ENCODE assay signal across 11 cellular contexts in the genomic region with DNA sequence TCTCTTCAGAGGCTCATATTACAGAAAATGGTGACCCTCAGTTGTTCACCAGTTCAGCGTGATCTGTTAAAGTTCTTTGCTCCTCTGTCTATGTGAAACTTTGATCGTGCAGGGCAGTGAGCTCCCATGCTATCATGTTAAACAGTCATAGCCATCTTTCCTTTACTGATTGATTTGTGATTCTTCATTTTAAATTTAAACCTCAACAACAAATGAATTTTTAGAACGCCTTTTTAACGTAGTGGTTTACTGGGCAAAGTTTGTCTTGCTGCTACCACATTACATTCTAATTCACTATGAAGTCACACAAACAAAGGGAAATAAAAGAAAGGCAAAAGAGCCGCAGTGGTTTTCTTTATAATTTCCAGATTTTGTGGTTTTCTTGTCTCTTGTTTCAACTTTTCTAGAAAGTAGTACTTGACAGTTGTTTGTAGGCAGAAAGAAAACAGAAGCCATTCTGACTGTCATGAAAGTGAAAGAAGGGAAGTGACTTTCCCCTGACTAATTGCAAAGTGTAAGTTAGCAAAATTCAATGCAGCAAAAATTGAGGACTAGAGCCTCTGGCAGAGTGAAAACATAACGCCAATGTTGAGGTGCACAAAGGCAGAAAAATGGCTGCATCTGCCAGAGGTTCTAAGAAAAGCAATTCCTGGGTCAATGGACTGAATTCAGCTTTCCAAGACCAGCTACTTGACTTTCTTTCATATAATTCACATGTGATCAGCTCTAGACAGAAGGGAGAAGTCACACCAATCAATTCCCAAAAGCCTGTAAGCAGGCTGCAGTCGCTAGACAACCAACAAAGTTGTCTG. TPM values are rescaled to one million over a fixed set of nuclear protein-coding genes. Genes with fewer than 3 reads are reported as not detected.
A peak's percentile ranks its signal among the peaks of the same experiment; 100 is the strongest.
DNase-seq lines count a peak whose midpoint lies in the region; ATAC-seq and TF ChIP-seq lines count a peak whose summit lies in the region.
"Had no signal": no experiment of that assay in that cellular context is flagged by ENCODE, and none has a peak within 500 bp of the region (broad histone marks: within the 10 kb centered on the region; RNA-seq: fewer than 3 reads in every experiment).

No MANE protein-coding gene starts in this region.

- peak; percentile 3 for DNase-seq in GM03348 (ENCODE audit: low spot score)
- DNase-seq in central memory CD8-positive, alpha-beta T cell (ENCODE audit: low spot score in 2 of 2): no peak
- DNase-seq in HEK293T (ENCODE audit: extremely low spot score): no peak
- DNase-seq in body of pancreas: no peak
- no peak for DNase-seq in AG08395 (ENCODE audit: low spot score)
- DNase-seq in NK-92 (lab: John Stamatoyannopoulos, UW; ENCODE audit: unreplicated experiment): no peak
- DNase-seq: GOT3 had no signal

- H3K27ac ChIP-seq in body of pancreas: no peak overlapping the region

- no peak overlapping the region for H3K4me3 ChIP-seq in body of pancreas

- no peaks in the 10 kb centered on the region for H3K27me3 ChIP-seq in body of pancreas

- CTCF ChIA-PET in HEK293T (lab: Yijun Ruan, JAX): no interaction called here

- no peaks in the 10 kb centered on the region for H3K9me3 ChIP-seq in body of pancreas

- H3K4me3 Mint-ChIP-seq in central memory CD8-positive, alpha-beta T cell: peak overlapping the region; percentile 56

- no peaks in the 10 kb centered on the region for H3K36me3 ChIP-seq in body of pancreas (replicated peaks in 1 of 2; ENCODE audit: insufficient read depth in 1 of 2, low read depth in 2 of 2)

- H3K36me3 Mint-ChIP-seq in central memory CD8-positive, alpha-beta T cell (ENCODE audit: insufficient read depth): peaks cover 2% of the 10 kb centered on the region

- peaks cover 25% of the 10 kb centered on the region for H3K27me3 Mint-ChIP-seq in central memory CD8-positive, alpha-beta T cell

- no peaks in the 10 kb centered on the region for H3K4me1 ChIP-seq in body of pancreas

- WGBS in body of pancreas, 2 donors: 54 to 55% methylated on average over 7 of the region's 7 CpGs

- no peak for TF ChIP-seq CTCF in body of pancreas (IDR thresholded peaks at IDR 0.05)

- intact Hi-C loops in body of pancreas (cut with DNase I): no loop called here

- H3K27ac Mint-ChIP-seq in central memory CD8-positive, alpha-beta T cell (ENCODE audit: low read depth): peak overlapping the region; percentile 58

- peaks cover 5% of the 10 kb centered on the region for H3K9me3 Mint-ChIP-seq in central memory CD8-positive, alpha-beta T cell

- ATAC-seq in GM19463 (IDR thresholded peaks at IDR 0.05; ENCODE audit: unreplicated experiment): peak; percentile 90
- ATAC-seq in HG03342 (IDR thresholded peaks at IDR 0.05; ENCODE audit: unreplicated experiment): peak; percentile 93
- no peak for ATAC-seq in central memory CD8-positive, alpha-beta T cell (replicated peaks; ENCODE audit: extremely low read depth, poor library complexity, severe bottlenecking)
- no peak for ATAC-seq in body of pancreas

- POLR2A ChIA-PET in HEK293T (lab: Yijun Ruan, JAX): no interaction called here

- peaks cover 12% of the 10 kb centered on the region for H3K4me1 Mint-ChIP-seq in central memory CD8-positive, alpha-beta T cell

- TF ChIP-seq POLR2A in body of pancreas (IDR thresholded peaks at IDR 0.05): no peak

TF ChIP-seq in HEK293T, 16 proteins besides CTCF, POLR2A, EP300 and RAD21:
- TF ChIP-seq FOXM1 (IDR thresholded peaks at IDR 0.05; ENCODE audit: borderline replicate concordance) (no peak), NFRKB (IDR thresholded peaks at IDR 0.05) (no peak), TARDBP (IDR thresholded peaks at IDR 0.05) (no peak), FOXK2 (IDR thresholded peaks at IDR 0.05) (no peak), HDGF (IDR thresholded peaks at IDR 0.05; ENCODE audit: borderline replicate concordance) (no peak), CTBP1 (IDR thresholded peaks at IDR 0.05; ENCODE audit: borderline replicate concordance) (no peak), SP1 (IDR thresholded peaks at IDR 0.05) (no peak), BHLHE40 (IDR thresholded peaks at IDR 0.05; ENCODE audit: borderline replicate concordance) (no peak)

RNA-seq across cellular contexts. Expression of a gene that starts 7.0 kb away (rescaled TPM):
- not detected for total RNA-seq in body of pancreas
- total RNA-seq: liver, temporal lobe had no signal

RNA-seq across cellular contexts. Expression of a gene that starts 10.2 kb away (rescaled TPM):
- not detected for total RNA-seq in body of pancreas
- total RNA-seq: liver, temporal lobe had no signal

RNA-seq across cellular contexts. Expression of a gene that starts 22.5 kb away (rescaled TPM):
- total RNA-seq in body of pancreas: 10 to 100 TPM; 10.2 to 15.3 TPM

RNA-seq across cellular contexts. Expression of a gene that starts 27.5 kb away (rescaled TPM):
- total RNA-seq in body of pancreas: not detected
- total RNA-seq: liver, temporal lobe had no signal

RNA-seq across cellular contexts. Expression of a gene that starts 51.2 kb away (rescaled TPM):
- not detected for total RNA-seq in body of pancreas
- total RNA-seq: liver, temporal lobe had no signal

Comparison
In these comparisons a context has a peak if more than half of its experiments do, and no peak if none do; other contexts are left out.
1. ATAC-seq: peak in GM19463 (single experiment) and HG03342 (single experiment); none in central memory CD8-positive, alpha-beta T cell (single experiment) and body of pancreas (single experiment).